ENCODE assay signal across 8 cellular contexts in genomic region chr2:27489118-27489497, GRCh38. TPM values are rescaled to one million over a fixed set of nuclear protein-coding genes. Genes with fewer than 3 reads are reported as not detected.
DNase-seq lines count a peak whose midpoint lies in the region; ATAC-seq and TF ChIP-seq lines count a peak whose summit lies in the region.

No MANE protein-coding gene starts in this region.

- peak overlapping the region; percentile 91 for H3K4me3 Mint-ChIP-seq in type B pancreatic cell

- ATAC-seq in GM18870 (IDR thresholded peaks at IDR 0.05; ENCODE audit: unreplicated experiment) (peak; percentile 10), lower lobe of right lung (peak; percentile 1 to 13), GM18519 (IDR thresholded peaks at IDR 0.05; ENCODE audit: low FRiP score, unreplicated experiment) (no peak)

- in situ Hi-C loops in ACHN (cut with HindIII; ENCODE audit: low pct_ligation_motif_present, low pct_unique_long_range_greater_than_20kb, low sequenced_read_pairs) = no loop called here

- H3K4me3 ChIP-seq in lower lobe of right lung = peak overlapping the region; percentile 70

- intact Hi-C loops in lower lobe of right lung (cut with DNase I) = no loop called here

- H3K4me1 Mint-ChIP-seq in type B pancreatic cell (ENCODE audit: unreplicated experiment) = peaks cover 13% of the 10 kb centered on the region

- H3K27ac ChIP-seq in caudate nucleus (ENCODE audit: low read depth, low read length) (peak overlapping the region; percentile 93), lower lobe of right lung (peak overlapping the region; percentile 74)

- DNase-seq in ACHN (peak; percentile 58), NCI-H82 treated with DMSO at 0.1 percent for 48 hours (lab: John Stamatoyannopoulos, UW; ENCODE audit: unreplicated experiment) (peak; percentile 27), caudate nucleus (lab: John Stamatoyannopoulos, UW) (peak in 2 of 61 donors; percentile 24 to 48), lower lobe of right lung (no peak), type B pancreatic cell (ENCODE audit: extremely low spot score, unreplicated experiment) (no peak), NCI-H524 treated with DMSO at 0.1 percent for 48 hours (lab: John Stamatoyannopoulos, UW) (no peak)

- peaks cover 13% of the 10 kb centered on the region for H3K4me1 ChIP-seq in lower lobe of right lung

- TF ChIP-seq CTCF in lower lobe of right lung (IDR thresholded peaks at IDR 0.05) (no peak), type B pancreatic cell (conservative IDR thresholded peaks at IDR 0.05) (no peak)

- peak overlapping the region; percentile 94 for H3K27ac Mint-ChIP-seq in type B pancreatic cell

- H3K36me3 Mint-ChIP-seq in type B pancreatic cell = no peaks in the 10 kb centered on the region

- H3K27me3 Mint-ChIP-seq in type B pancreatic cell = peaks cover 6% of the 10 kb centered on the region

- H3K36me3 ChIP-seq in lower lobe of right lung = peaks cover 18% of the 10 kb centered on the region

- peaks cover 3% of the 10 kb centered on the region for H3K27me3 ChIP-seq in lower lobe of right lung (ENCODE audit: low read depth)

- no peaks in the 10 kb centered on the region for H3K9me3 ChIP-seq in lower lobe of right lung

- no peaks in the 10 kb centered on the region for H3K9me3 Mint-ChIP-seq in type B pancreatic cell

RNA-seq across cellular contexts. Expression of gene IFT172, which starts 0.4 kb away (rescaled TPM):
- 38.1 TPM for total RNA-seq in lower lobe of right lung
- 17.5 and 54.1 TPM in 2 replicates for total RNA-seq in type B pancreatic cell (ENCODE audit: low replicate concordance)

RNA-seq across cellular contexts. Expression of gene FNDC4, which starts 5.9 kb away (rescaled TPM):
- total RNA-seq in lower lobe of right lung = 1.6 TPM
- 3.9 and 11.7 TPM in 2 replicates for total RNA-seq in type B pancreatic cell (ENCODE audit: low replicate concordance)

RNA-seq across cellular contexts. Expression of gene GCKR, which starts 7.5 kb away (rescaled TPM):
- total RNA-seq in lower lobe of right lung (0.44 TPM), type B pancreatic cell (ENCODE audit: low replicate concordance) (0.65 and 2.2 TPM in 2 replicates)

RNA-seq across cellular contexts. Expression of gene KRTCAP3, which starts 46.9 kb away (rescaled TPM):
- total RNA-seq in lower lobe of right lung = 18.8 TPM
- total RNA-seq in type B pancreatic cell (ENCODE audit: low replicate concordance) = 12.4 and 23.9 TPM in 2 replicates

Comparison
In these comparisons a context has a peak if more than half of its experiments do, and no peak if none do; other contexts are left out.
1. DNase-seq: peak in ACHN (single experiment) and NCI-H82 treated with DMSO at 0.1 percent for 48 hours (single experiment); none in lower lobe of right lung (single experiment), type B pancreatic cell (single experiment) and NCI-H524 treated with DMSO at 0.1 percent for 48 hours (single experiment).